ENCODE assay signal across 21 cellular contexts in the genomic region with DNA sequence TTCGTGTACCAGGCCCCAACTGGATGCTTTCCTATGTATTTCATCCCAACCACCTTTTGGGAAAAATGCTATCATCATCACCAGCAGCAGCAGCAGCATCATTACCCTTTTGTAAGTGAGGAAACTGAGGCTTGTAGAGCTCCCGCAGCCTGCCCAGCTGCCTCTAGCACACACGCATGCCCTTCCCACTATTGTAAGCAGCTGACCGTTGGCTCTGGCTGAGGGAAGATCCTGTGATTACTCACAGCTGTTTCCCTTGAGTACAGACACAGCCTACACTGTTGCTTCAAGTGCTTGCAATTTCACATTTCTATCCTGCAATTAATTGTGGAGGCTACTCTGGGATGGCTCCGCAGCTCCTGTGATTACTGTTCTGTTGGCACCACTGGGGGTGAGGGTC.
A peak's percentile ranks its signal among the peaks of the same experiment; 100 is the strongest.
DNase-seq lines count a peak whose midpoint lies in the region; ATAC-seq, FAIRE-seq and TF ChIP-seq lines count a peak whose summit lies in the region.
"Had no signal": no experiment of that assay in that cellular context is flagged by ENCODE, and none has a peak within 500 bp of the region (broad histone marks: within the 10 kb centered on the region; RNA-seq: fewer than 3 reads in every experiment).

No MANE protein-coding gene starts in this region.

- no peak overlapping the region for H3K4me3 Mint-ChIP-seq in HFFc6
- H3K4me3 Mint-ChIP-seq: activated CD4-positive, alpha-beta T cell treated with anti-CD3 and anti-CD28 coated beads, Interleukin-2, amount 10 ng/mL, durations not matched to agents 7 days and 5 days had no signal

- no peak overlapping the region for H2BK12ac ChIP-seq in mesenchymal stem cell (ENCODE audit: low read length in 2 of 2)

- no TSS peak for BruUV-seq in endothelial cell of umbilical vein (replicated peaks; lab: Mats Ljungman, UMichigan)

- CTCF ChIA-PET in AG04450 (lab: Charles Lee): interaction anchor here (0.5 to 2.0 kb wide), 3 partner anchors 29 to 454 kb away, joined by 3 to 9 read pairs (median 3); no protein-coding TSS in a partner anchor
- CTCF ChIA-PET in endothelial cell of umbilical vein (lab: Charles Lee): interaction anchor here (0.7 to 1.0 kb wide), 3 partner anchors 11 to 29 kb away, joined by 3 read pairs; no protein-coding TSS in a partner anchor

- H4K91ac ChIP-seq in mesenchymal stem cell (ENCODE audit: low read length): no peak overlapping the region

- no peak overlapping the region for H3K4ac ChIP-seq in mesenchymal stem cell (ENCODE audit: low read depth in 1 of 2, low read length in 2 of 2)

- no peak overlapping the region for H2AFZ ChIP-seq in endothelial cell of umbilical vein (ENCODE audit: low read depth, low read length)
- H2AFZ ChIP-seq in mesenchymal stem cell (ENCODE audit: low read depth, low read length): no peak overlapping the region

- DNase-seq in AG04450 (ENCODE audit: low read depth, low spot score): peak; percentile 46
- DNase-seq in HFFc6: no peak
- peak; percentile 64 for DNase-seq in endothelial cell of umbilical vein (ENCODE audit: low read depth, low spot score)
- peak; percentile 51 for DNase-seq in mesenchymal stem cell
- DNase-seq in prostate gland (ENCODE audit: low spot score): no peak
- DNase-seq in DMS53 (lab: John Stamatoyannopoulos, UW): no peak
- no peak for DNase-seq in urothelium cell line (ENCODE audit: low spot score)
- DNase-seq: activated CD4-positive, alpha-beta T cell treated with anti-CD3 and anti-CD28 coated beads, Interleukin-2, amount 10 ng/mL, durations not matched to agents 7 days and 5 days; DND-41; mesendoderm; NCI-H187 treated with DMSO at 0.1 percent for 48 hours; psoas muscle; RPMI8226; stimulated activated CD4-positive, alpha-beta T cell treated with anti-CD3 and anti-CD28 coated beads, Interleukin-4, amount 100 ng/mL, for 1 hour; uterus had no signal

- H3K18ac ChIP-seq in mesenchymal stem cell (ENCODE audit: low read depth in 1 of 2, low read length in 2 of 2): peak overlapping the region in 1 of 2 experiments; percentile 29

- H3K4me1 Mint-ChIP-seq in HFFc6 (ENCODE audit: low read depth): peaks cover 55% of the 10 kb centered on the region

- no peak overlapping the region for H4K8ac ChIP-seq in mesenchymal stem cell (ENCODE audit: low read length)

- no peak for TF ChIP-seq POLR2A in endothelial cell of umbilical vein (IDR thresholded peaks at IDR 0.05; ENCODE audit: low read depth, low read length)
- no peak for TF ChIP-seq POLR2A in prostate gland (IDR thresholded peaks at IDR 0.05)

- H3K9ac ChIP-seq in endothelial cell of umbilical vein (replicated peaks; ENCODE audit: extremely low read depth, insufficient read depth, low read length): no peak overlapping the region
- peak overlapping the region; percentile 45 for H3K9ac ChIP-seq in mesenchymal stem cell (ENCODE audit: low read length)
- H3K9ac ChIP-seq: BLaER1 had no signal

- no peaks in the 10 kb centered on the region for H3K27me3 ChIP-seq in AG04450 (ENCODE audit: control insufficient read depth, insufficient read depth, low read length)
- no peaks in the 10 kb centered on the region for H3K27me3 ChIP-seq in endothelial cell of umbilical vein (ENCODE audit: control insufficient read depth in 2 of 2, insufficient read depth in 2 of 2, low read length in 2 of 2)
- no peaks in the 10 kb centered on the region for H3K27me3 ChIP-seq in mesenchymal stem cell (ENCODE audit: control insufficient read depth in 1 of 2, insufficient read depth in 1 of 2, low read length in 2 of 2)
- no peaks in the 10 kb centered on the region for H3K27me3 ChIP-seq in prostate gland (replicated peaks; ENCODE audit: insufficient read depth)
- H3K27me3 ChIP-seq: BLaER1, uterus had no signal

- H3K14ac ChIP-seq in mesenchymal stem cell (ENCODE audit: low read length in 2 of 2): no peak overlapping the region

- no peaks in the 10 kb centered on the region for H3K9me1 ChIP-seq in endothelial cell of umbilical vein (replicated peaks; ENCODE audit: control insufficient read depth, extremely low read depth, insufficient read depth, low read length)

- H2AK5ac ChIP-seq in mesenchymal stem cell (ENCODE audit: low read length, severe bottlenecking): no peak overlapping the region

- ATAC-seq in HG02973 (IDR thresholded peaks at IDR 0.05; ENCODE audit: unreplicated experiment): no peak
- ATAC-seq: activated T-helper 17 cell treated with anti-CD3 and anti-CD28 coated beads, Interleukin-2, amount 50 U/mL, for 72 hours; psoas muscle had no signal

- no peak overlapping the region for H2BK5ac ChIP-seq in mesenchymal stem cell (ENCODE audit: low read depth, low read length, poor library complexity, severe bottlenecking)

- H2BK15ac ChIP-seq in mesenchymal stem cell (ENCODE audit: low read depth, poor library complexity, severe bottlenecking): no peak overlapping the region

- H3K9me3 Mint-ChIP-seq in HFFc6: no peaks in the 10 kb centered on the region

- peaks cover 3% of the 10 kb centered on the region for H3K4me1 ChIP-seq in endothelial cell of umbilical vein (ENCODE audit: control insufficient read depth, extremely low read depth, insufficient read depth, low read length)
- H3K4me1 ChIP-seq in mesenchymal stem cell (ENCODE audit: control insufficient read depth, insufficient read depth, low read depth, low read length): peaks cover 4% of the 10 kb centered on the region
- H3K4me1 ChIP-seq in prostate gland (replicated peaks): no peaks in the 10 kb centered on the region
- H3K4me1 ChIP-seq: psoas muscle, uterus had no signal

- intact Hi-C loops in endothelial cell of umbilical vein (cut with micrococcal nuclease): no loop called here
- intact Hi-C loops in prostate gland (cut with DNase I): no loop called here

- H4K20me1 ChIP-seq in endothelial cell of umbilical vein (replicated peaks; ENCODE audit: control insufficient read depth, extremely low read depth, insufficient read depth, low read length): no peaks in the 10 kb centered on the region
- H4K20me1 ChIP-seq: BLaER1 had no signal

- peaks cover 16% of the 10 kb centered on the region for H3K79me1 ChIP-seq in mesenchymal stem cell (replicated peaks; ENCODE audit: low read length, poor library complexity, severe bottlenecking)

- H3K4me2 ChIP-seq in endothelial cell of umbilical vein (ENCODE audit: insufficient read depth, low read length) (no peak overlapping the region), mesenchymal stem cell (ENCODE audit: low read length, poor library complexity, severe bottlenecking) (no peak overlapping the region)
- H3K4me2 ChIP-seq: BLaER1 had no signal

- H3K36me3 Mint-ChIP-seq in HFFc6 (ENCODE audit: low read depth): peaks cover 64% of the 10 kb centered on the region

- WGBS in mesenchymal stem cell: 74% methylated on average over 4 of the region's 5 CpGs
- WGBS in prostate gland: 62% methylated on average over 5 of the region's 5 CpGs

- dilution Hi-C loops in endothelial cell of umbilical vein (cut with MboI; ENCODE audit: extremely low pct_ligation_motif_present, low sequenced_read_pairs): no loop called here

- H3K36me3 ChIP-seq in endothelial cell of umbilical vein (ENCODE audit: control insufficient read depth in 2 of 2, extremely low read depth in 1 of 2, insufficient read depth in 2 of 2, low read length in 2 of 2) (no peaks in the 10 kb centered on the region), mesenchymal stem cell (ENCODE audit: control insufficient read depth in 1 of 2, insufficient read depth in 2 of 2, low read depth in 1 of 2, low read length in 2 of 2) (peaks cover 9 to 20% of the 10 kb centered on the region in 2 experiments), prostate gland (no peaks in the 10 kb centered on the region)
- H3K36me3 ChIP-seq: BLaER1, uterus had no signal

- H3K4me3 ChIP-seq in AG04450 (ENCODE audit: low read depth, low read length) (no peak overlapping the region), endothelial cell of umbilical vein (replicated peaks in 1 of 3; ENCODE audit: insufficient read depth in 1 of 3, low read depth in 1 of 3, low read length in 3 of 3) (no peak overlapping the region), mesenchymal stem cell (ENCODE audit: insufficient read depth in 1 of 2, low read depth in 1 of 2, low read length in 2 of 2) (peak overlapping the region in 1 of 2 experiments; percentile 25), prostate gland (no peak overlapping the region)
- H3K4me3 ChIP-seq: BLaER1, psoas muscle, uterus had no signal

- FAIRE-seq in endothelial cell of umbilical vein (lab: Jason Lieb, UNC) (peak; percentile 67), urothelium cell line (lab: Jason Lieb, UNC) (no peak)
- FAIRE-seq: GM12892, GM19239, H1 had no signal

- POLR2A ChIA-PET in AG04450 (lab: Yijun Ruan, JAX) (interaction anchor here (0.6 to 0.8 kb wide), 2 partner anchors 74 to 301 kb away, joined by 3 to 4 read pairs; no protein-coding TSS in a partner anchor), endothelial cell of umbilical vein (lab: Charles Lee) (no interaction called here)

- no peak overlapping the region for H3K23ac ChIP-seq in mesenchymal stem cell (ENCODE audit: low read length in 2 of 2)

- no peaks in the 10 kb centered on the region for H3K79me2 ChIP-seq in endothelial cell of umbilical vein (ENCODE audit: control insufficient read depth, insufficient read depth, low read length)

- TF ChIP-seq CTCF in AG04450 (IDR thresholded peaks at IDR 0.05; ENCODE audit: low read depth, low read length): no peak
- no peak for TF ChIP-seq CTCF in HFFc6 (IDR thresholded peaks at IDR 0.05)
- no peak for TF ChIP-seq CTCF in endothelial cell of umbilical vein (IDR thresholded peaks at IDR 0.05; ENCODE audit: extremely low read depth in 1 of 2, insufficient read depth in 1 of 2, low read depth in 1 of 2, low read length in 2 of 2)
- no peak for TF ChIP-seq CTCF in prostate gland (IDR thresholded peaks at IDR 0.05)

- H3K27ac ChIP-seq in AG04450 (ENCODE audit: low read depth, low read length) (peak overlapping the region; percentile 3), endothelial cell of umbilical vein (ENCODE audit: insufficient read depth, low read depth, low read length) (no peak overlapping the region), mesenchymal stem cell (ENCODE audit: low read length, poor library complexity, severe bottlenecking) (no peak overlapping the region), prostate gland (no peak overlapping the region)
- H3K27ac ChIP-seq: BLaER1, psoas muscle, uterus had no signal

- peak overlapping the region; percentile 7; the same call in 1 of the 2 replicates for H3K27ac Mint-ChIP-seq in HFFc6
- H3K27ac Mint-ChIP-seq: activated CD4-positive, alpha-beta T cell treated with anti-CD3 and anti-CD28 coated beads, Interleukin-2, amount 10 ng/mL, durations not matched to agents 7 days and 5 days had no signal

- peaks cover 4% of the 10 kb centered on the region for H3K27me3 Mint-ChIP-seq in HFFc6 (ENCODE audit: insufficient read depth)
- H3K27me3 Mint-ChIP-seq: activated CD4-positive, alpha-beta T cell treated with anti-CD3 and anti-CD28 coated beads, Interleukin-2, amount 10 ng/mL, durations not matched to agents 7 days and 5 days; activated T-helper 17 cell treated with anti-CD3 and anti-CD28 coated beads, Interleukin-2, amount 50 U/mL, for 72 hours had no signal

- no peak overlapping the region for H2BK120ac ChIP-seq in mesenchymal stem cell (ENCODE audit: low read depth, low read length)

- H3K9me3 ChIP-seq in AG04450 (ENCODE audit: control insufficient read depth, insufficient read depth, low read length) (no peaks in the 10 kb centered on the region), endothelial cell of umbilical vein (replicated peaks; ENCODE audit: control insufficient read depth, insufficient read depth, low read length) (no peaks in the 10 kb centered on the region), mesenchymal stem cell (ENCODE audit: control insufficient read depth, low read length) (no peaks in the 10 kb centered on the region), prostate gland (no peaks in the 10 kb centered on the region)
- H3K9me3 ChIP-seq: psoas muscle, uterus had no signal

Comparison
In these comparisons a context has a peak if more than half of its experiments do, and no peak if none do; other contexts are left out.
1. DNase-seq: peak in AG04450 (single experiment), endothelial cell of umbilical vein (single experiment) and mesenchymal stem cell (single experiment); none in HFFc6 (single experiment), prostate gland (single experiment), DMS53 (single experiment) and urothelium cell line (single experiment).